In the genomic region with DNA sequence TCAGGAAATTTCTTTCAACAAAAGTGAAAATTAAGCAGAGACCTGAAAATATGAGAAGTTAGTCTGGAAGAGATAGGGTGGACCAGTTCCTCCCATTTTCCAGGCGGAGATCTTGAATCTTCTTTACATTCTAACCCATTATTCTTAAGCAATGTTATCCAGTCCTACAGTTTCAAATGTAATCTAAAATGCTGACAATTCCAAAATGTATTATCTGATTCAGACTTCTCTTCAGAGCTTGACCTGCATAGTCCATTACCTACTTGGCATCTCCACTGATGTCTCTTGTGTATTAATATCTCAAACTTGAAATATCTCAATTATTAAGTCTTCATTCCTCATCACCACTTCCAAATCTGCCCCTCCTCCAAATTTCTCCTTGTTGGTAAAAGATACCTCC, we compare ENCODE assay signal across 35 cellular contexts.
"Had no signal": no experiment of that assay in that cellular context is flagged by ENCODE, and none has a peak within 500 bp of the region (broad histone marks: within the 10 kb centered on the region; RNA-seq: fewer than 3 reads in every experiment).

No MANE protein-coding gene starts in this region.

- H3K27me3 ChIP-seq: MG63 had no signal

- H3K9me3 ChIP-seq: MG63 had no signal

- DNase-seq: Karpas-422, MG63, MM.1S, MV-4-11, NCI-H1048, NCI-H1092, NCI-H1092 treated with DMSO at 0.1 percent for 48 hours, NCI-H1105, NCI-H1105 treated with DMSO at 0.1 percent for 48 hours, NCI-H1417, NCI-H1417 treated with DMSO at 0.1 percent for 48 hours, NCI-H1436, NCI-H1436 treated with DMSO at 0.1 percent for 48 hours, NCI-H146, NCI-H1694, NCI-H1694 treated with DMSO at 0.1 percent for 48 hours, NCI-H187, NCI-H187 treated with DMSO at 0.1 percent for 48 hours, NCI-H1930, NCI-H2029, NCI-H2029 treated with DMSO at 0.1 percent for 48 hours, NCI-H2081, NCI-H2081 treated with DMSO at 0.1 percent for 48 hours, NCI-H2107, NCI-H2171, NCI-H2171 treated with DMSO at 0.1 percent for 48 hours, NCI-H2227 treated with DMSO at 0.1 percent for 48 hours, NCI-H226, NCI-H345, NCI-H446, NCI-H446 treated with DMSO at 0.1 percent for 48 hours, NCI-H510A, NCI-H510A treated with DMSO at 0.1 percent for 48 hours, NCI-H524, NCI-H524 treated with DMSO at 0.1 percent for 48 hours had no signal

- H3K4me3 ChIP-seq: MG63 had no signal

- H3K36me3 ChIP-seq: MG63 had no signal
